In genomic region chr4:180057891-180058643, GRCh38 we compare ENCODE assay signal across 8 cellular contexts.
DNase-seq lines count a peak whose midpoint lies in the region; ATAC-seq and TF ChIP-seq lines count a peak whose summit lies in the region.

No MANE protein-coding gene starts in this region.

- no peak overlapping the region for H2AFZ ChIP-seq in PC-3 (ENCODE audit: low read length)

- no peaks in the 10 kb centered on the region for H4K20me1 ChIP-seq in PC-3 (ENCODE audit: low read length)

- DNase-seq in Ammon's horn (ENCODE audit: low spot score), result peak; percentile 29
- DNase-seq in body of pancreas, result peak in 3 of 4 donors; percentile 47 to 68 (median 52)
- DNase-seq in iris pigment epithelial cell (ENCODE audit: low read depth), result peak; percentile 27
- peak; percentile 5 for DNase-seq in stimulated activated naive CD8-positive, alpha-beta T cell treated with anti-CD3 and anti-CD28 coated beads, Interleukin-15, Interleukin-2, amounts not matched to agents 100 U/mL and 50 U/mL, for 24 hours
- DNase-seq in PC-3, result no peak
- DNase-seq in COR-L47 (lab: John Stamatoyannopoulos, UW), result no peak

- peaks cover 15% of the 10 kb centered on the region for H3K4me1 ChIP-seq in HUES64 (ENCODE audit: insufficient read depth, low read length)
- H3K4me1 ChIP-seq in body of pancreas, result peaks cover 30% of the 10 kb centered on the region
- no peaks in the 10 kb centered on the region for H3K4me1 ChIP-seq in PC-3 (ENCODE audit: insufficient read depth, low read length)

- WGBS in HUES64, result under 1% methylated on average over 76 of the region's 76 CpGs
- 0 to 1% methylated on average over 13 to 72 of the region's 76 CpGs for WGBS in body of pancreas, 2 donors

- POLR2A ChIA-PET in PC-3 (lab: Charles Lee; ENCODE audit: unreplicated experiment), result no interaction called here

- no peaks in the 10 kb centered on the region for H3K79me2 ChIP-seq in PC-3 (ENCODE audit: low read length)

- ATAC-seq in GM19395 (IDR thresholded peaks at IDR 0.05; ENCODE audit: unreplicated experiment) (peak; percentile 63), body of pancreas (peak; percentile 61), PC-3 (no peak)
- ATAC-seq in stimulated activated naive CD8-positive, alpha-beta T cell treated with anti-CD3 and anti-CD28 coated beads, Interleukin-15, Interleukin-2, amounts not matched to agents 100 U/mL and 50 U/mL, for 24 hours, result peak; percentile 19

- H3K27ac ChIP-seq in HUES64 (ENCODE audit: low read depth, low read length), result no peak overlapping the region
- H3K27ac ChIP-seq in body of pancreas, result peak overlapping the region in 3 of 4 donors; percentile 69 to 80 (median 79)
- no peak overlapping the region for H3K27ac ChIP-seq in PC-3 (ENCODE audit: low read length)

- TF ChIP-seq POLR2A in body of pancreas (IDR thresholded peaks at IDR 0.05), result peak in 2 of 3 donors; percentile 25 to 46

- H3K36me3 ChIP-seq in HUES64 (ENCODE audit: insufficient read depth, low read length) (no peaks in the 10 kb centered on the region), body of pancreas (replicated peaks in 1 of 2; ENCODE audit: insufficient read depth in 1 of 2, low read depth in 2 of 2) (no peaks in the 10 kb centered on the region), PC-3 (ENCODE audit: low read depth, low read length) (no peaks in the 10 kb centered on the region)

- CTCF ChIA-PET in PC-3 (lab: Charles Lee), result no interaction called here

- H3K4me3 ChIP-seq in HUES64 (ENCODE audit: low read length) (peak overlapping the region; percentile 77), body of pancreas (peak overlapping the region; percentile 14 to 53), PC-3 (ENCODE audit: low read length) (no peak overlapping the region)

- H3K9me2 ChIP-seq in PC-3 (replicated peaks; ENCODE audit: low read length), result no peaks in the 10 kb centered on the region

- peak overlapping the region; percentile 65 for H3K9ac ChIP-seq in HUES64 (ENCODE audit: low read depth, low read length)
- no peak overlapping the region for H3K9ac ChIP-seq in PC-3 (ENCODE audit: low read length)

- intact Hi-C loops in body of pancreas (cut with DNase I), result no loop called here
- intact Hi-C loops in PC-3 (cut with micrococcal nuclease), result no loop called here

- TF ChIP-seq CTCF in body of pancreas (IDR thresholded peaks at IDR 0.05) (no peak), PC-3 (conservative IDR thresholded peaks at IDR 0.05; ENCODE audit: low read depth, low read length) (no peak)

- no peak overlapping the region for H3K4me2 ChIP-seq in PC-3 (ENCODE audit: low read length)

- H3F3A ChIP-seq in PC-3 (ENCODE audit: low read length, unreplicated experiment), result no peaks in the 10 kb centered on the region

- BruUV-seq in PC-3 (replicated peaks; lab: Mats Ljungman, UMichigan), result no TSS peak

- peaks cover 56% of the 10 kb centered on the region for H3K27me3 ChIP-seq in HUES64 (ENCODE audit: insufficient read depth, low read length)
- peaks cover 0 to 3% of the 10 kb centered on the region in 2 donors for H3K27me3 ChIP-seq in body of pancreas
- H3K27me3 ChIP-seq in PC-3 (ENCODE audit: low read length), result peaks cover 51% of the 10 kb centered on the region

- H3K9me3 ChIP-seq in HUES64 (ENCODE audit: insufficient read depth, low read depth, low read length) (no peaks in the 10 kb centered on the region), body of pancreas (no peaks in the 10 kb centered on the region), PC-3 (ENCODE audit: low read length) (no peaks in the 10 kb centered on the region)

Comparison
In these comparisons a context has a peak if more than half of its experiments do, and no peak if none do; other contexts are left out.
1. DNase-seq: peak in Ammon's horn (single experiment), body of pancreas (3 of 4), iris pigment epithelial cell (single experiment) and stimulated activated naive CD8-positive, alpha-beta T cell treated with anti-CD3 and anti-CD28 coated beads, Interleukin-15, Interleukin-2, amounts not matched to agents 100 U/mL and 50 U/mL, for 24 hours (single experiment); none in PC-3 (single experiment) and COR-L47 (single experiment).
2. H3K27ac ChIP-seq: peak in body of pancreas (3 of 4); none in HUES64 (single experiment) and PC-3 (single experiment).